Comparison of ENCODE assay signal across 20 cellular contexts in the genomic region with DNA sequence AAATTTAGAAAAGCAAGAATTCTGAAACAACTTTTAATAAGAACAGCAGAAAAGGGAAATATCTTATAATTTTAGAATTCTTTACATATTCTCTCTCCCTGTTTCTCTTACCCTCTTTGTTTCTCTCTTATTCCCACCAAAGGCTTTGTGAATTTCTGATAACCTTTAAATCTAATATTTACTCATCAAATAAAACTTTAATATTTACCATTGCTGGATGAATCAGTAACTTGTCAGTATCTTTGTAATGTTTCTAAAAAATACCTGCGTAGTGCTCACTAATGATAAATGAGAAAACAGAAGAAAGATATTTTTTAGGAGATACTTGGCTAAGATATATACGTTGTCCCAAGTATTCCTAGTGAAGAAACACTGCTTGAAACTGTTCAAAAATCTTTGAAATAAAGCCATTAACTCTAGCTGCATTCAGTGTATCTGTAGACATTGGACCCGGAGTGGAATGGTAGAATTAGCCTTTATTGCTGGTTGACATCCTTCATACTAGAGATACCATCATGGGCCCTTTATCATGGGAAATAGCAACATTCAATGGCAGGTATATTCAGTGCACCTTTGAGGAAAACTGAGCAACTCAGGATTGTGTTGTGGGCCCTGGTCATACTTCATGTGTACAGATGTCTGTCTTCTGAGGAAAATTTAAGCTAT.
DNase-seq lines count a peak whose midpoint lies in the region; ATAC-seq, FAIRE-seq and TF ChIP-seq lines count a peak whose summit lies in the region.
"Had no signal": no experiment of that assay in that cellular context is flagged by ENCODE, and none has a peak within 500 bp of the region (broad histone marks: within the 10 kb centered on the region; RNA-seq: fewer than 3 reads in every experiment).

No MANE protein-coding gene starts in this region.

- DNase-seq in HepG2 (ENCODE audit: low spot score) (no peak), left lobe of liver (ENCODE audit: low spot score) (no peak), MV-4-11 (lab: John Stamatoyannopoulos, UW) (no peak)
- no peak for DNase-seq in activated naive CD4-positive, alpha-beta T cell (lab: John Stamatoyannopoulos, UW)
- DNase-seq: AML-193; Caco-2; Calu3; CD4-positive, alpha-beta T cell; CD8-positive, alpha-beta T cell; DMS79 treated with DMSO at 0.1 percent for 48 hours; GF-D8 had no signal

- FAIRE-seq in HepG2 (lab: Jason Lieb, UNC), result no peak
- FAIRE-seq: A549, D721Med, G401.6, GM12892, GM18507 had no signal

- intact Hi-C loops in HepG2 (cut with micrococcal nuclease; ENCODE audit: unreplicated experiment), result no loop called here

- no peaks in the 10 kb centered on the region for H3K79me2 ChIP-seq in HepG2 (ENCODE audit: insufficient read depth, low read length)

- no peak overlapping the region for H3K4me2 ChIP-seq in HepG2 (ENCODE audit: low read depth, low read length)
- H3K4me2 ChIP-seq: A549; BLaER1 treated with 17β-estradiol and CSF1 and Interleukin-3, amounts not matched to agents 10 nM and 100 nM had no signal

- no peaks in the 10 kb centered on the region for H3K9me3 ChIP-seq in liver (ENCODE audit: control insufficient read depth in 4 of 4, low read length in 3 of 4)
- H3K9me3 ChIP-seq in HepG2 (ENCODE audit: low read length), result peaks cover 86% of the 10 kb centered on the region
- H3K9me3 ChIP-seq: A549; BLaER1 treated with 17β-estradiol and CSF1 and Interleukin-3, amounts not matched to agents 10 nM and 100 nM; Caco-2 had no signal

- H3K9ac ChIP-seq in liver (ENCODE audit: low read depth in 1 of 2, low read length in 2 of 2) (no peak overlapping the region), HepG2 (ENCODE audit: insufficient read depth, low read depth, low read length) (no peak overlapping the region)
- H3K9ac ChIP-seq: BLaER1 treated with 17β-estradiol and CSF1 and Interleukin-3, amounts not matched to agents 10 nM and 100 nM had no signal

- TF ChIP-seq EP300 in HepG2 (IDR thresholded peaks at IDR 0.05; ENCODE audit: low read depth in 2 of 2, low read length in 2 of 2), result no peak
- no peak for TF ChIP-seq EP300 in HepG2 (CRISPR knock-in tag; IDR thresholded peaks at IDR 0.05; ENCODE audit: borderline replicate concordance)

- no peak for TF ChIP-seq POLR2A in HepG2 (IDR thresholded peaks at IDR 0.05; ENCODE audit: insufficient read depth in 1 of 2, low read depth in 2 of 2, low read length in 2 of 2)

- 37% methylated on average over 3 of the region's 3 CpGs for WGBS in liver
- under 1% methylated on average over 3 of the region's 3 CpGs for WGBS in HepG2 (ENCODE audit: low lambda C conversion rate)

- no peaks in the 10 kb centered on the region for H3K36me3 ChIP-seq in liver (ENCODE audit: control insufficient read depth in 4 of 4, insufficient read depth in 3 of 4, low read depth in 1 of 4, low read length in 3 of 4)
- no peaks in the 10 kb centered on the region for H3K36me3 ChIP-seq in HepG2 (replicated peaks in 1 of 2; ENCODE audit: control insufficient read depth in 1 of 2, insufficient read depth in 2 of 2, low read length in 2 of 2)
- H3K36me3 ChIP-seq: BLaER1 treated with 17β-estradiol and CSF1 and Interleukin-3, amounts not matched to agents 10 nM and 100 nM had no signal

- no peak for ATAC-seq in HepG2
- ATAC-seq in left lobe of liver, result peak; percentile 23
- ATAC-seq: A549; CD8-positive, alpha-beta T cell had no signal

- no TSS peak for BruUV-seq in HepG2 (replicated peaks; lab: Mats Ljungman, UMichigan)

- in situ Hi-C loops in HepG2 (cut with HindIII; ENCODE audit: extremely low pct_ligation_motif_present, low pct_unique_long_range_greater_than_20kb), result no loop called here

- H4K20me1 ChIP-seq in HepG2 (ENCODE audit: insufficient read depth, low read length), result no peaks in the 10 kb centered on the region
- H4K20me1 ChIP-seq: BLaER1 treated with 17β-estradiol and CSF1 and Interleukin-3, amounts not matched to agents 10 nM and 100 nM had no signal

- no peak overlapping the region for H3K27ac ChIP-seq in liver (ENCODE audit: low read depth in 1 of 2, low read length in 2 of 2)
- H3K27ac ChIP-seq in HepG2 (ENCODE audit: extremely low read length, insufficient read depth, low read length), result no peak overlapping the region
- H3K27ac ChIP-seq: 22Rv1; A549; BLaER1 treated with 17β-estradiol and CSF1 and Interleukin-3, amounts not matched to agents 10 nM and 100 nM; C4-2B had no signal

- CTCF ChIA-PET in HepG2 (lab: Yijun Ruan, JAX; ENCODE audit: low intra/inter-chr PET ratio, low total read pairs), result no interaction called here

- H3K4me1 ChIP-seq in liver (ENCODE audit: control insufficient read depth in 4 of 4, insufficient read depth in 4 of 4, low read length in 3 of 4), result peaks cover 0 to 7% (median 2%) of the 10 kb centered on the region in 4 donors
- no peaks in the 10 kb centered on the region for H3K4me1 ChIP-seq in HepG2 (ENCODE audit: insufficient read depth, low read length)
- H3K4me1 ChIP-seq: A549; BLaER1 treated with 17β-estradiol and CSF1 and Interleukin-3, amounts not matched to agents 10 nM and 100 nM; Caco-2 had no signal

- no peak overlapping the region for H2AFZ ChIP-seq in HepG2 (ENCODE audit: low read length)

- TF ChIP-seq RAD21 in liver (IDR thresholded peaks at IDR 0.05), result no peak
- no peak for TF ChIP-seq RAD21 in HepG2 (CRISPR knock-in tag; IDR thresholded peaks at IDR 0.05)

- no peaks in the 10 kb centered on the region for H3K27me3 ChIP-seq in liver (ENCODE audit: control insufficient read depth in 4 of 4, insufficient read depth in 4 of 4, low read length in 3 of 4)
- H3K27me3 ChIP-seq in HepG2 (ENCODE audit: control insufficient read depth in 1 of 2, insufficient read depth in 2 of 2, low read length in 2 of 2), result no peaks in the 10 kb centered on the region
- H3K27me3 ChIP-seq: BLaER1 treated with 17β-estradiol and CSF1 and Interleukin-3, amounts not matched to agents 10 nM and 100 nM had no signal

- H3K4me3 ChIP-seq in liver (ENCODE audit: low read depth in 1 of 3, low read length in 3 of 3) (peak overlapping the region in 1 of 3 donors; percentile 4), HepG2 (replicated peaks in 1 of 3; ENCODE audit: insufficient read depth in 1 of 3, low read depth in 2 of 3, low read length in 3 of 3) (no peak overlapping the region)
- H3K4me3 ChIP-seq: A549; BLaER1 treated with 17β-estradiol and CSF1 and Interleukin-3, amounts not matched to agents 10 nM and 100 nM had no signal

- TF ChIP-seq CTCF in liver (IDR thresholded peaks at IDR 0.05; ENCODE audit: low read depth, low read length, missing input control), result no peak
- no peak for TF ChIP-seq CTCF in HepG2 (CRISPR knock-in tag; IDR thresholded peaks at IDR 0.05)

- POLR2A ChIA-PET in HepG2 (lab: Yijun Ruan, JAX), result no interaction called here

TF ChIP-seq in liver, 16 proteins besides CTCF, POLR2A, EP300 and RAD21 (continues in another document):
- TF ChIP-seq FOXA2 (IDR thresholded peaks at IDR 0.05), result no peak
- no peak for TF ChIP-seq NR2F2 (IDR thresholded peaks at IDR 0.05)
- peak in 1 of 2 donors; percentile 11 for TF ChIP-seq JUND (IDR thresholded peaks at IDR 0.05)
- no peak for TF ChIP-seq GABPA (IDR thresholded peaks at IDR 0.05 in 1 of 2, conservative IDR thresholded peaks at IDR 0.05 in 1 of 2)
- peak; percentile 54 for TF ChIP-seq YY1 (IDR thresholded peaks at IDR 0.05)
- peak; percentile 19 to 44 for TF ChIP-seq HNF4A (conservative IDR thresholded peaks at IDR 0.05)
- TF ChIP-seq, protein P1, sequence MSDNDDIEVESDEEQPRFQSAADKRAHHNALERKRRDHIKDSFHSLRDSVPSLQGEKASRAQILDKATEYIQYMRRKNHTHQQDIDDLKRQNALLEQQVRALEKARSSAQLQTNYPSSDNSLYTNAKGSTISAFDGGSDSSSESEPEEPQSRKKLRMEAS (IDR thresholded peaks at IDR 0.05), result no peak
- TF ChIP-seq, protein P2, sequence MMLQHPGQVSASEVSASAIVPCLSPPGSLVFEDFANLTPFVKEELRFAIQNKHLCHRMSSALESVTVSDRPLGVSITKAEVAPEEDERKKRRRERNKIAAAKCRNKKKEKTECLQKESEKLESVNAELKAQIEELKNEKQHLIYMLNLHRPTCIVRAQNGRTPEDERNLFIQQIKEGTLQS (IDR thresholded peaks at IDR 0.05), result no peak
- TF ChIP-seq RXRA (IDR thresholded peaks at IDR 0.05), result no peak

TF ChIP-seq in HepG2, 621 proteins besides CTCF, POLR2A, EP300 and RAD21:
- TF ChIP-seq HDAC1 (CRISPR knock-in tag; IDR thresholded peaks at IDR 0.05), result no peak
TF ChIP-seq in HepG2: peak in this region for 0.
